ENCODE assay signal across 28 cellular contexts in the genomic region with DNA sequence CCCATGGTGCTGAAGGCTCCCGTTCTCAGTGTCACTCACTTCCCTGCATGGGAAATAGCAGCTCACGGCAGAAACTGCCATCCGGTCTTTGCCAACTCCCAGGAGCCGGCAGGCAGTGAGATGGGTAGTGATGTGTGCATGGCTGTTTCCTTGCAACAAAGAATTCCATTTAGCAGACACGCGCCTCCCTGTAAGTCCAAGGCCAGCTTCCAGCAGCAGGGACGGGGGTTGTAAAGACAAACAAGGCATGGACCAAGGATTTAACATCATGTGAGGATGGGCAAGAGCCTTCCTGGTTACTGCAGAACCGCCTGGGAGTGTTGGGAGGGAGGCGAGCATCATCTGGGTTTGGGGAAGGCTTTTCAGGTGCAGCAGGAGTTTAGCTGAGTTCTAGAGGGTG.
"Had no signal": no experiment of that assay in that cellular context is flagged by ENCODE, and none has a peak within 500 bp of the region (broad histone marks: within the 10 kb centered on the region; RNA-seq: fewer than 3 reads in every experiment).

No MANE protein-coding gene starts in this region.

- H3K4me1 ChIP-seq: gastrocnemius medialis, stomach, thyroid gland, upper lobe of right lung had no signal

- H3K27me3 Mint-ChIP-seq: activated B cell treated with CpG ODN at 0.5 μM for 24 hours; activated T-cell treated with anti-CD3 and anti-CD28 coated beads, Interleukin-2, amount 50 U/mL, for 24 hours; dendritic cell treated with granulocyte-macrophage colony-stimulating factor and Interleukin-4, amounts not matched to agents 40 ng/mL and 50 ng/mL, for 4 days; memory B cell; T-cell had no signal

- FAIRE-seq: astrocyte, keratinocyte had no signal

- DNase-seq: activated B cell treated with CpG ODN at 0.5 μM for 24 hours; activated CD8-positive, alpha-beta T cell treated with anti-CD3 and anti-CD28 coated beads, Interleukin-2, amount 10 ng/mL, durations not matched to agents 7 days and 5 days; activated gamma-delta T cell; activated naive CD4-positive, alpha-beta T cell treated with anti-CD3 and anti-CD28 coated beads, Interleukin-2, amount 50 U/mL, for 16 hours; activated T-cell treated with anti-CD3 and anti-CD28 coated beads, Interleukin-2, amount 50 U/mL, for 24 hours; amniotic stem cell; brain microvascular endothelial cell; caudate nucleus; effector CD8-positive, alpha-beta T cell; gastrocnemius medialis; left cardiac atrium; occipital lobe; posterior cingulate gyrus; stimulated activated CD4-positive, alpha-beta T cell treated with anti-CD3 and anti-CD28 coated beads, Interleukin-1b, Interleukin-23, amount 100 ng/mL, for 48 hours; stimulated activated naive B cell treated with anti-CD40 and anti-IgM and Interleukin-4, amounts not matched to agents 10 μg/mL and 1 μg/mL and 100 μg/mL, for 72 hours; stomach; T-cell; thyroid gland; upper lobe of right lung had no signal

- H3K27ac ChIP-seq: brain microvascular endothelial cell, gastrocnemius medialis, hepatocyte, neural progenitor cell, stomach, thyroid gland, upper lobe of right lung had no signal

- H3K9ac ChIP-seq: neural progenitor cell had no signal

- H3K4me3 ChIP-seq: gastrocnemius medialis, hepatocyte, neural progenitor cell, smooth muscle cell, stomach, thyroid gland, upper lobe of right lung had no signal

- ATAC-seq: activated CD8-positive, alpha-beta T cell treated with anti-CD3 and anti-CD28 coated beads, Interleukin-2, amount 10 ng/mL, durations not matched to agents 7 days and 5 days; gastrocnemius medialis; left cardiac atrium; naive thymus-derived CD8-positive, alpha-beta T cell; stimulated activated naive B cell treated with anti-CD40 and anti-IgM and Interleukin-4, amounts not matched to agents 10 μg/mL and 1 μg/mL and 100 μg/mL, for 72 hours; T-cell; upper lobe of right lung had no signal

- H3K27me3 ChIP-seq: brain microvascular endothelial cell, gastrocnemius medialis, neural progenitor cell, thyroid gland, upper lobe of right lung had no signal

- H3K36me3 Mint-ChIP-seq: memory B cell; naive thymus-derived CD8-positive, alpha-beta T cell; neural progenitor cell; stimulated activated naive B cell treated with anti-CD40 and anti-IgM and Interleukin-4, amounts not matched to agents 10 μg/mL and 1 μg/mL and 100 μg/mL, for 72 hours; T-cell had no signal

- H3K36me3 ChIP-seq: brain microvascular endothelial cell, gastrocnemius medialis, neural progenitor cell, stomach, thyroid gland, upper lobe of right lung had no signal

- H3K27ac Mint-ChIP-seq: activated B cell treated with CpG ODN at 0.5 μM for 24 hours; activated CD8-positive, alpha-beta T cell treated with anti-CD3 and anti-CD28 coated beads, Interleukin-2, amount 10 ng/mL, durations not matched to agents 7 days and 5 days; activated T-cell treated with anti-CD3 and anti-CD28 coated beads, Interleukin-2, amount 50 U/mL, for 24 hours; dendritic cell treated with granulocyte-macrophage colony-stimulating factor and Interleukin-4, amounts not matched to agents 40 ng/mL and 50 ng/mL, for 4 days; memory B cell; naive thymus-derived CD8-positive, alpha-beta T cell; stimulated activated naive B cell treated with anti-CD40 and anti-IgM and Interleukin-4, amounts not matched to agents 10 μg/mL and 1 μg/mL and 100 μg/mL, for 72 hours; T-cell; T-helper 2 cell treated with Interferon-gamma antibody and Interleukin-4, amounts not matched to agents 5 μg/mL and 100 μg/mL, for 36 hours had no signal

- H3K9me3 ChIP-seq: gastrocnemius medialis, thyroid gland, upper lobe of right lung had no signal

- H3K4me3 Mint-ChIP-seq: activated B cell treated with CpG ODN at 0.5 μM for 24 hours; activated CD8-positive, alpha-beta T cell treated with anti-CD3 and anti-CD28 coated beads, Interleukin-2, amount 10 ng/mL, durations not matched to agents 7 days and 5 days; activated T-cell treated with anti-CD3 and anti-CD28 coated beads, Interleukin-2, amount 50 U/mL, for 24 hours; dendritic cell treated with granulocyte-macrophage colony-stimulating factor and Interleukin-4, amounts not matched to agents 40 ng/mL and 50 ng/mL, for 4 days; memory B cell; naive thymus-derived CD8-positive, alpha-beta T cell; neural progenitor cell; stimulated activated naive B cell treated with anti-CD40 and anti-IgM and Interleukin-4, amounts not matched to agents 10 μg/mL and 1 μg/mL and 100 μg/mL, for 72 hours; T-cell; T-helper 2 cell treated with Interferon-gamma antibody and Interleukin-4, amounts not matched to agents 5 μg/mL and 100 μg/mL, for 36 hours had no signal

- H3K4me1 Mint-ChIP-seq: activated B cell treated with CpG ODN at 0.5 μM for 24 hours; memory B cell; naive thymus-derived CD8-positive, alpha-beta T cell; stimulated activated naive B cell treated with anti-CD40 and anti-IgM and Interleukin-4, amounts not matched to agents 10 μg/mL and 1 μg/mL and 100 μg/mL, for 72 hours; T-cell had no signal

- H3K9me3 Mint-ChIP-seq: activated B cell treated with CpG ODN at 0.5 μM for 24 hours; activated T-cell treated with anti-CD3 and anti-CD28 coated beads, Interleukin-2, amount 50 U/mL, for 24 hours; dendritic cell treated with granulocyte-macrophage colony-stimulating factor and Interleukin-4, amounts not matched to agents 40 ng/mL and 50 ng/mL, for 4 days; neural progenitor cell; stimulated activated naive B cell treated with anti-CD40 and anti-IgM and Interleukin-4, amounts not matched to agents 10 μg/mL and 1 μg/mL and 100 μg/mL, for 72 hours; T-cell; T-helper 2 cell treated with Interferon-gamma antibody and Interleukin-4, amounts not matched to agents 5 μg/mL and 100 μg/mL, for 36 hours had no signal
